Comparison of ENCODE assay signal across 25 cellular contexts in genomic region chr2:241911551-241911950, GRCh38. TPM values are rescaled to one million over a fixed set of nuclear protein-coding genes. Genes with fewer than 3 reads are reported as not detected.
"Had no signal": no experiment of that assay in that cellular context is flagged by ENCODE, and none has a peak within 500 bp of the region (broad histone marks: within the 10 kb centered on the region; RNA-seq: fewer than 3 reads in every experiment).

No MANE protein-coding gene starts in this region.

- ATAC-seq: Panc1, PC-3, Right ventricle myocardium inferior, SK-N-SH treated with all-trans-retinoic acid at 6 μM for 48 hours had no signal

- H3K36me3 ChIP-seq: SJCRH30 had no signal

- H3K4me1 ChIP-seq: SJCRH30 had no signal

- H3K4me3 ChIP-seq: SJCRH30 had no signal

- DNase-seq: KBM-7, MV-4-11, NCI-H1048, NCI-H1105, NCI-H1417, NCI-H1436 treated with DMSO at 0.1 percent for 48 hours, NCI-H1694, NCI-H187 treated with DMSO at 0.1 percent for 48 hours, NCI-H2029 treated with DMSO at 0.1 percent for 48 hours, NCI-H2171 treated with DMSO at 0.1 percent for 48 hours, NCI-H345, NCI-H524, NCI-H526 treated with DMSO at 0.1 percent for 48 hours, NCI-H748 treated with DMSO at 0.1 percent for 48 hours, PC-3, SHP77 treated with DMSO at 0.1 percent for 48 hours, SJCRH30 had no signal

- H3K9me3 ChIP-seq: SJCRH30 had no signal

- H3K27me3 ChIP-seq: SJCRH30 had no signal

- H3K27ac ChIP-seq: SJCRH30 had no signal

RNA-seq across cellular contexts. Expression of gene RTP5, which starts 42.0 kb away (rescaled TPM):
- total RNA-seq: HT-29, LHCN-M2, MCF 10A, NCI-H460, OCI-LY7, PC-3, Right ventricle myocardium inferior, SJCRH30 had no signal

RNA-seq across cellular contexts. Expression of gene PDCD1, which starts 52.9 kb away (rescaled TPM):
- total RNA-seq: HT-29, LHCN-M2, MCF 10A, NCI-H460, OCI-LY7, PC-3 had no signal
